32 cellular contexts compared by ENCODE assay signal in the genomic region with DNA sequence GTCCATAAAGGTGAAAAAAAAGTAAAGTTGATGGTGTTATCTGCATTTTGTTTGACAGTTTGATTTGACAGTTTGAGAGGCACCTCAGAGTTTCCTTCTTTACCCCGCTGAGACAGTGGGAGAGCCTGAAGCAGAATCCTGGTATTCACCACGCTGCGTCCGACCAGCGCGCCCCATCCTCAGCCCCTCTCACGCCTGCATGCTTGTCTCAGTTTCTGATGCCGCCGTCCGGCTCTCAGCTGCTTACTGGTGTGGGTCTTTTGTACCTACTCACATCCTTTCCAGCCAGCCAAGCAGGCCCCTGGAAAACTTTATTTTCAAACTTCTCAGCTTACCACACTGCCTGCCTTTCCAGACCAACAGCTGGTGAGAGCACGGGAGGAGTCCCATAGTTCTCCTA.
"Had no signal": no experiment of that assay in that cellular context is flagged by ENCODE, and none has a peak within 500 bp of the region (broad histone marks: within the 10 kb centered on the region; RNA-seq: fewer than 3 reads in every experiment).

No MANE protein-coding gene starts in this region.

- FAIRE-seq: astrocyte, colon had no signal

- H3K36me3 ChIP-seq: esophagus squamous epithelium had no signal

- H3K4me3 Mint-ChIP-seq: activated B cell treated with CpG ODN at 0.5 μM for 24 hours; activated CD4-positive, alpha-beta memory T cell treated with anti-CD3 and anti-CD28 coated beads for 36 hours; activated CD8-positive, alpha-beta memory T cell treated with anti-CD3 and anti-CD28 coated beads, Interleukin-2, amount 10 ng/mL, durations not matched to agents 7 days and 5 days; activated CD8-positive, alpha-beta T cell treated with anti-CD3 and anti-CD28 coated beads, Interleukin-2, amount 10 ng/mL, durations not matched to agents 7 days and 5 days; activated naive CD4-positive, alpha-beta T cell treated with anti-CD3 and anti-CD28 coated beads for 36 hours; activated naive CD4-positive, alpha-beta T cell treated with anti-CD3 and anti-CD28 coated beads, Interleukin-2, amount 50 U/mL, for 24 hours; activated naive CD8-positive, alpha-beta T cell treated with anti-CD3 and anti-CD28 coated beads, Interleukin-2, amount 10 ng/mL, durations not matched to agents 7 days and 5 days; activated T-helper 1 cell treated with anti-CD3 and anti-CD28 coated beads, Interleukin-12 subunit alpha, Interleukin-12 subunit beta, Interleukin-2, Interleukin-4 antibody, amounts not matched to agents 30 ng/mL and 10 ng/mL and 1 ng/mL, durations not matched to agents 14 hours and 24 hours and 36 hours; effector memory CD8-positive, alpha-beta T cell; T-cell; T-helper 1 cell treated with Interleukin-12 subunit alpha and Interleukin-12 subunit beta and Interleukin-4 antibody, amounts not matched to agents 30 μg/mL and 1 μg/mL, for 36 hours; T-helper 2 cell treated with Interferon-gamma antibody and Interleukin-4, amounts not matched to agents 5 μg/mL and 100 μg/mL, for 36 hours had no signal

- H3K27me3 Mint-ChIP-seq: activated B cell treated with CpG ODN at 0.5 μM for 24 hours; activated CD4-positive, alpha-beta memory T cell treated with anti-CD3 and anti-CD28 coated beads for 36 hours; activated CD8-positive, alpha-beta memory T cell treated with anti-CD3 and anti-CD28 coated beads, Interleukin-2, amount 10 ng/mL, durations not matched to agents 7 days and 5 days; activated naive CD4-positive, alpha-beta T cell treated with anti-CD3 and anti-CD28 coated beads, Interleukin-2, amount 50 U/mL, for 24 hours; activated naive CD8-positive, alpha-beta T cell treated with anti-CD3 and anti-CD28 coated beads, Interleukin-2, amount 10 ng/mL, durations not matched to agents 7 days and 5 days; T-cell had no signal

- H3K27me3 ChIP-seq: esophagus squamous epithelium, gastroesophageal sphincter had no signal

- H3K27ac Mint-ChIP-seq: activated B cell treated with CpG ODN at 0.5 μM for 24 hours; activated CD4-positive, alpha-beta memory T cell treated with anti-CD3 and anti-CD28 coated beads for 36 hours; activated CD8-positive, alpha-beta memory T cell treated with anti-CD3 and anti-CD28 coated beads, Interleukin-2, amount 10 ng/mL, durations not matched to agents 7 days and 5 days; activated CD8-positive, alpha-beta T cell treated with anti-CD3 and anti-CD28 coated beads, Interleukin-2, amount 10 ng/mL, durations not matched to agents 7 days and 5 days; activated naive CD4-positive, alpha-beta T cell treated with anti-CD3 and anti-CD28 coated beads for 36 hours; activated naive CD4-positive, alpha-beta T cell treated with anti-CD3 and anti-CD28 coated beads, Interleukin-2, amount 50 U/mL, for 24 hours; activated naive CD8-positive, alpha-beta T cell treated with anti-CD3 and anti-CD28 coated beads, Interleukin-2, amount 10 ng/mL, durations not matched to agents 7 days and 5 days; activated T-helper 1 cell treated with anti-CD3 and anti-CD28 coated beads, Interleukin-12 subunit alpha, Interleukin-12 subunit beta, Interleukin-2, Interleukin-4 antibody, amounts not matched to agents 30 ng/mL and 10 ng/mL and 1 ng/mL, durations not matched to agents 14 hours and 24 hours and 36 hours; activated T-helper 2 cell treated with anti-CD3 and anti-CD28 coated beads, Interferon-gamma antibody, Interleukin-2, Interleukin-4, amounts not matched to agents 10 μg/mL and 5 μg/mL and 100 μg/mL, durations not matched to agents 14 hours and 24 hours and 36 hours; effector memory CD8-positive, alpha-beta T cell; T-cell; T-helper 1 cell treated with Interleukin-12 subunit alpha and Interleukin-12 subunit beta and Interleukin-4 antibody, amounts not matched to agents 30 μg/mL and 1 μg/mL, for 36 hours; T-helper 2 cell treated with Interferon-gamma antibody and Interleukin-4, amounts not matched to agents 5 μg/mL and 100 μg/mL, for 36 hours had no signal

- H3K27ac ChIP-seq: esophagus squamous epithelium, gastroesophageal sphincter, WERI-Rb-1 had no signal

- H3K9me3 ChIP-seq: esophagus squamous epithelium, gastroesophageal sphincter had no signal

- H3K36me3 Mint-ChIP-seq: activated CD4-positive, alpha-beta memory T cell treated with anti-CD3 and anti-CD28 coated beads for 36 hours; activated CD8-positive, alpha-beta memory T cell treated with anti-CD3 and anti-CD28 coated beads, Interleukin-2, amount 10 ng/mL, durations not matched to agents 7 days and 5 days; activated naive CD4-positive, alpha-beta T cell treated with anti-CD3 and anti-CD28 coated beads, Interleukin-2, amount 50 U/mL, for 24 hours; activated naive CD8-positive, alpha-beta T cell treated with anti-CD3 and anti-CD28 coated beads, Interleukin-2, amount 10 ng/mL, durations not matched to agents 7 days and 5 days; T-cell had no signal

- H3K9me3 Mint-ChIP-seq: activated B cell treated with CpG ODN at 0.5 μM for 24 hours; activated CD4-positive, alpha-beta memory T cell treated with anti-CD3 and anti-CD28 coated beads for 36 hours; activated naive CD4-positive, alpha-beta T cell treated with anti-CD3 and anti-CD28 coated beads for 36 hours; activated naive CD4-positive, alpha-beta T cell treated with anti-CD3 and anti-CD28 coated beads, Interleukin-2, amount 50 U/mL, for 24 hours; activated naive CD8-positive, alpha-beta T cell treated with anti-CD3 and anti-CD28 coated beads, Interleukin-2, amount 10 ng/mL, durations not matched to agents 7 days and 5 days; activated T-helper 1 cell treated with anti-CD3 and anti-CD28 coated beads, Interleukin-12 subunit alpha, Interleukin-12 subunit beta, Interleukin-2, Interleukin-4 antibody, amounts not matched to agents 30 ng/mL and 10 ng/mL and 1 ng/mL, durations not matched to agents 14 hours and 24 hours and 36 hours; activated T-helper 2 cell treated with anti-CD3 and anti-CD28 coated beads, Interferon-gamma antibody, Interleukin-2, Interleukin-4, amounts not matched to agents 10 μg/mL and 5 μg/mL and 100 μg/mL, durations not matched to agents 14 hours and 24 hours and 36 hours; effector memory CD8-positive, alpha-beta T cell; T-cell; T-helper 1 cell treated with Interleukin-12 subunit alpha and Interleukin-12 subunit beta and Interleukin-4 antibody, amounts not matched to agents 30 μg/mL and 1 μg/mL, for 36 hours; T-helper 2 cell treated with Interferon-gamma antibody and Interleukin-4, amounts not matched to agents 5 μg/mL and 100 μg/mL, for 36 hours had no signal

- H3K4me3 ChIP-seq: esophagus squamous epithelium, gastroesophageal sphincter had no signal

- H3K4me1 Mint-ChIP-seq: activated B cell treated with CpG ODN at 0.5 μM for 24 hours; activated CD8-positive, alpha-beta memory T cell treated with anti-CD3 and anti-CD28 coated beads, Interleukin-2, amount 10 ng/mL, durations not matched to agents 7 days and 5 days; activated naive CD4-positive, alpha-beta T cell treated with anti-CD3 and anti-CD28 coated beads, Interleukin-2, amount 50 U/mL, for 24 hours; activated naive CD8-positive, alpha-beta T cell treated with anti-CD3 and anti-CD28 coated beads, Interleukin-2, amount 10 ng/mL, durations not matched to agents 7 days and 5 days; T-cell had no signal

- DNase-seq: activated B cell treated with CpG ODN at 0.5 μM for 24 hours; activated CD4-positive, alpha-beta memory T cell treated with anti-CD3 and anti-CD28 coated beads for 36 hours; activated CD4-positive, alpha-beta T cell treated with anti-CD3 and anti-CD28 coated beads for 48 hours; activated CD8-positive, alpha-beta memory T cell treated with anti-CD3 and anti-CD28 coated beads, Interleukin-2, amount 10 ng/mL, durations not matched to agents 7 days and 5 days; activated CD8-positive, alpha-beta memory T cell treated with anti-CD3 and anti-CD28 coated beads, Interleukin-2, amount 50 U/mL, for 4 hours; activated CD8-positive, alpha-beta T cell treated with anti-CD3 and anti-CD28 coated beads, Interleukin-2, amount 10 ng/mL, durations not matched to agents 7 days and 5 days; activated effector memory CD4-positive, alpha-beta T cell treated with anti-CD3 and anti-CD28 coated beads, Interleukin-2, amount 50 U/mL, for 16 hours; activated naive CD4-positive, alpha-beta T cell treated with anti-CD3 and anti-CD28 coated beads for 36 hours; activated naive CD8-positive, alpha-beta T cell treated with anti-CD3 and anti-CD28 coated beads, Interleukin-2, amount 10 ng/mL, durations not matched to agents 7 days and 5 days; activated T-cell treated with anti-CD3 and anti-CD28 coated beads, Interleukin-2, amount 50 U/mL, for 1 hour; activated T-cell treated with anti-CD3 and anti-CD28 coated beads, Interleukin-2, amount 50 U/mL, for 48 hours; anterior cingulate cortex; caudate nucleus; cortex of kidney; dermis blood vessel endothelial cell; effector CD4-positive, alpha-beta T cell; effector memory CD8-positive, alpha-beta T cell; erythroblast; esophagus squamous epithelium; foreskin melanocyte; SW 1271; T-cell; T1000; WERI-Rb-1 had no signal

- ATAC-seq: activated CD8-positive, alpha-beta memory T cell treated with anti-CD3 and anti-CD28 coated beads, Interleukin-2, amount 10 ng/mL, durations not matched to agents 7 days and 5 days; activated CD8-positive, alpha-beta T cell treated with anti-CD3 and anti-CD28 coated beads, Interleukin-2, amount 10 ng/mL, durations not matched to agents 7 days and 5 days; effector memory CD8-positive, alpha-beta T cell; gastroesophageal sphincter; T-cell had no signal
